In genomic region chr2:236169741-236170654, GRCh38 we compare ENCODE assay signal across 17 cellular contexts. TPM values are rescaled to one million over a fixed set of nuclear protein-coding genes. Genes with fewer than 3 reads are reported as not detected.
DNase-seq lines count a peak whose midpoint lies in the region; ATAC-seq and TF ChIP-seq lines count a peak whose summit lies in the region.
"Had no signal": no experiment of that assay in that cellular context is flagged by ENCODE, and none has a peak within 500 bp of the region (broad histone marks: within the 10 kb centered on the region; RNA-seq: fewer than 3 reads in every experiment).

No MANE protein-coding gene starts in this region.

- H3K4me3 ChIP-seq in iPS-20b (ENCODE audit: low read length) (peak overlapping the region; percentile 48), psoas muscle (no peak overlapping the region)

- H3K27ac ChIP-seq in iPS-20b (ENCODE audit: low read length) (no peak overlapping the region), psoas muscle (no peak overlapping the region)
- H3K27ac ChIP-seq: KMS-11, neutrophil had no signal

- H3K9me3 ChIP-seq in iPS-20b (ENCODE audit: insufficient read depth, low read depth, low read length), result no peaks in the 10 kb centered on the region; the same call in 1 of the 2 replicates
- H3K9me3 ChIP-seq in psoas muscle, result no peaks in the 10 kb centered on the region
- H3K9me3 ChIP-seq: neutrophil had no signal

- POLR2A ChIA-PET in activated B cell treated with CpG ODN at 0.5 μM for 24 hours (lab: Charles Lee), result no interaction called here

- H3K27me3 Mint-ChIP-seq in activated B cell treated with CpG ODN at 0.5 μM for 24 hours, result peaks cover 65% of the 10 kb centered on the region

- peaks cover 9% of the 10 kb centered on the region for H3K4me1 Mint-ChIP-seq in activated B cell treated with CpG ODN at 0.5 μM for 24 hours

- CTCF ChIA-PET in activated B cell treated with CpG ODN at 0.5 μM for 24 hours (lab: Charles Lee), result no interaction called here

- peak; percentile 24 for DNase-seq in 8988T
- peak; percentile 40 for DNase-seq in GM10266 (ENCODE audit: extremely low spot score)
- DNase-seq in activated B cell treated with CpG ODN at 0.5 μM for 24 hours, result no peak
- DNase-seq in SW480 (ENCODE audit: low spot score), result no peak
- no peak for DNase-seq in psoas muscle
- DNase-seq: C1 segment of cervical spinal cord; left ventricle myocardium superior; NCI-H510A treated with DMSO at 0.1 percent for 48 hours; stimulated activated naive CD4-positive, alpha-beta T cell had no signal

- H3K4me1 ChIP-seq in iPS-20b (ENCODE audit: insufficient read depth, low read length) (peaks cover 37% of the 10 kb centered on the region), psoas muscle (peaks cover 12% of the 10 kb centered on the region)

- TF ChIP-seq CTCF in GM10266 (IDR thresholded peaks at IDR 0.05; ENCODE audit: control insufficient read depth, insufficient read depth, low read depth, missing control alignments) (no peak), activated B cell treated with CpG ODN at 0.5 μM for 24 hours (IDR thresholded peaks at IDR 0.05) (no peak), psoas muscle (IDR thresholded peaks at IDR 0.05) (no peak)

- H3K36me3 ChIP-seq in iPS-20b (ENCODE audit: insufficient read depth, low read depth, low read length), result no peaks in the 10 kb centered on the region
- no peaks in the 10 kb centered on the region for H3K36me3 ChIP-seq in psoas muscle (ENCODE audit: insufficient read depth in 1 of 2, low read depth in 1 of 2)
- H3K36me3 ChIP-seq: neutrophil had no signal

- H3K27me3 ChIP-seq in iPS-20b (ENCODE audit: insufficient read depth, low read length) (peaks cover 100% of the 10 kb centered on the region), psoas muscle (ENCODE audit: insufficient read depth in 3 of 3, low read length in 2 of 3) (peaks cover 3 to 100% (median 62%) of the 10 kb centered on the region in 3 donors)

- no peak overlapping the region for H3K4me3 Mint-ChIP-seq in activated B cell treated with CpG ODN at 0.5 μM for 24 hours

- peak overlapping the region; percentile 56 for H3K27ac Mint-ChIP-seq in activated B cell treated with CpG ODN at 0.5 μM for 24 hours

- intact Hi-C loops in activated B cell treated with CpG ODN at 0.5 μM for 24 hours (cut with micrococcal nuclease), result no loop called here
- intact Hi-C loops in psoas muscle (cut with DNase I), result loop anchor here in 1 of 2 donors (10.0 kb wide), 1 partner anchor 135 kb away; no protein-coding TSS in a partner anchor

- no peak for ATAC-seq in activated B cell treated with CpG ODN at 0.5 μM for 24 hours (ENCODE audit: low read depth)
- no peak for ATAC-seq in GM19463 (IDR thresholded peaks at IDR 0.05; ENCODE audit: unreplicated experiment)
- no peak for ATAC-seq in psoas muscle
- no peak for ATAC-seq in GM19452 (IDR thresholded peaks at IDR 0.05; ENCODE audit: unreplicated experiment)
- ATAC-seq: left ventricle myocardium superior had no signal

- H3K9me3 Mint-ChIP-seq in activated B cell treated with CpG ODN at 0.5 μM for 24 hours, result no peaks in the 10 kb centered on the region

- 26 to 33% (median 29%) methylated on average over 36 to 38 of the region's 38 CpGs for WGBS in psoas muscle, 3 donors

- H3K36me3 Mint-ChIP-seq in activated B cell treated with CpG ODN at 0.5 μM for 24 hours (ENCODE audit: low read depth), result no peaks in the 10 kb centered on the region

- H3K9ac ChIP-seq in iPS-20b (ENCODE audit: low read depth, low read length), result no peak overlapping the region
- H3K9ac ChIP-seq: KMS-11 had no signal

RNA-seq across cellular contexts. Expression of gene GBX2, which starts 1.8 kb away (rescaled TPM):
- total RNA-seq in activated B cell treated with CpG ODN at 0.5 μM for 24 hours (not detected in 2 replicates), psoas muscle (not detected)
- polyA plus RNA-seq in psoas muscle, result not detected
- total RNA-seq: activated CD8-positive, alpha-beta memory T cell treated with anti-CD3 and anti-CD28 coated beads for 36 hours; left ventricle myocardium superior; skeletal muscle tissue; T-helper 2 cell treated with Interferon-gamma antibody and Interleukin-4, amounts not matched to agents 100 ng/mL and 5 ng/mL, for 36 hours had no signal

Comparison
In these comparisons a context has a peak if more than half of its experiments do, and no peak if none do; other contexts are left out.
1. DNase-seq: peak in 8988T (single experiment) and GM10266 (single experiment); none in activated B cell treated with CpG ODN at 0.5 μM for 24 hours (single experiment), SW480 (single experiment) and psoas muscle (0 of 2).